Comparison of ENCODE assay signal across 12 cellular contexts in genomic region chr19:4389064-4389375, GRCh38. TPM values are rescaled to one million over a fixed set of nuclear protein-coding genes. Genes with fewer than 3 reads are reported as not detected.
A peak's percentile ranks its signal among the peaks of the same experiment; 100 is the strongest.
DNase-seq lines count a peak whose midpoint lies in the region; ATAC-seq and TF ChIP-seq lines count a peak whose summit lies in the region.
"Had no signal": no experiment of that assay in that cellular context is flagged by ENCODE, and none has a peak within 500 bp of the region (broad histone marks: within the 10 kb centered on the region; RNA-seq: fewer than 3 reads in every experiment).

No MANE protein-coding gene starts in this region.

- no peak overlapping the region for H3K9ac ChIP-seq in smooth muscle cell (ENCODE audit: low read depth)

- peaks cover 1% of the 10 kb centered on the region for H3K9me3 Mint-ChIP-seq in glutamatergic neuron (ENCODE audit: unreplicated experiment)

- peaks cover 100% of the 10 kb centered on the region for H4K20me1 ChIP-seq in smooth muscle cell (ENCODE audit: low read depth)

- H3K27ac ChIP-seq in adrenal gland (peak overlapping the region; percentile 6 to 95 (median 83)), smooth muscle cell (ENCODE audit: low read depth) (peak overlapping the region; percentile 56)

- H3K27ac Mint-ChIP-seq in glutamatergic neuron (ENCODE audit: unreplicated experiment), result no peak overlapping the region

- H3K4me1 ChIP-seq in adrenal gland (replicated peaks in 1 of 2) (peaks cover 87 to 99% of the 10 kb centered on the region in 2 donors), smooth muscle cell (ENCODE audit: low read depth) (peaks cover 68% of the 10 kb centered on the region)

- peak overlapping the region; percentile 50 for H3K4me3 Mint-ChIP-seq in glutamatergic neuron (ENCODE audit: unreplicated experiment)

- intact Hi-C loops in adrenal gland (cut with DNase I), result no loop called here

- H3K27me3 ChIP-seq in adrenal gland, result no peaks in the 10 kb centered on the region
- no peaks in the 10 kb centered on the region for H3K27me3 ChIP-seq in smooth muscle cell (ENCODE audit: low read depth)

- H3K4me2 ChIP-seq in smooth muscle cell, result peak overlapping the region; percentile 24

- WGBS in adrenal gland, 4 donors, result 18 to 72% (median 65%) methylated on average over 2 to 9 of the region's 9 CpGs
- WGBS in smooth muscle cell (ENCODE audit: low lambda C conversion rate), result 80% methylated on average over 9 of the region's 9 CpGs

- no peak for ATAC-seq in GM21825 (IDR thresholded peaks at IDR 0.05; ENCODE audit: unreplicated experiment)

- H3K36me3 Mint-ChIP-seq in glutamatergic neuron (ENCODE audit: unreplicated experiment), result no peaks in the 10 kb centered on the region

- TF ChIP-seq CTCF in adrenal gland (IDR thresholded peaks at IDR 0.05) (no peak), glutamatergic neuron (IDR thresholded peaks at IDR 0.05; ENCODE audit: partially characterized antibody, unreplicated experiment) (no peak), smooth muscle cell (IDR thresholded peaks at IDR 0.05; ENCODE audit: borderline replicate concordance, insufficient read depth, poor library complexity, severe bottlenecking) (no peak)

- peaks cover 98% of the 10 kb centered on the region for H3K79me2 ChIP-seq in smooth muscle cell (ENCODE audit: low read depth)

- no peak for TF ChIP-seq POLR2A in adrenal gland (IDR thresholded peaks at IDR 0.05)

- no peak overlapping the region for H2AFZ ChIP-seq in smooth muscle cell (ENCODE audit: low read depth)

- H3K36me3 ChIP-seq in adrenal gland (replicated peaks in 1 of 2) (peaks cover 0 to 12% of the 10 kb centered on the region in 2 donors), smooth muscle cell (ENCODE audit: low read depth) (no peaks in the 10 kb centered on the region)

- H3K27me3 Mint-ChIP-seq in glutamatergic neuron (ENCODE audit: unreplicated experiment), result peaks cover 6% of the 10 kb centered on the region

- DNase-seq in adrenal gland (peak in 2 of 7 donors; percentile 25), glutamatergic neuron (no peak), smooth muscle cell (lab: John Stamatoyannopoulos, UW; ENCODE audit: unreplicated experiment) (no peak), inferior parietal cortex (ENCODE audit: extremely low spot score) (no peak), HuH-7.5 (ENCODE audit: low spot score) (no peak)
- DNase-seq: activated CD8-positive, alpha-beta memory T cell treated with anti-CD3 and anti-CD28 coated beads for 24 hours; Calu3; NCI-H1092 treated with DMSO at 0.1 percent for 48 hours; NCI-H82; small intestine had no signal

- peaks cover 42% of the 10 kb centered on the region for H3K4me1 Mint-ChIP-seq in glutamatergic neuron (ENCODE audit: low read depth, unreplicated experiment)

- peaks cover 44% of the 10 kb centered on the region for H3F3A ChIP-seq in smooth muscle cell (ENCODE audit: low read depth)

- H3K4me3 ChIP-seq in adrenal gland, result no peak overlapping the region
- no peak overlapping the region for H3K4me3 ChIP-seq in smooth muscle cell
- H3K4me3 ChIP-seq: lung had no signal

- H3K9me3 ChIP-seq in adrenal gland (replicated peaks in 1 of 3), result no peaks in the 10 kb centered on the region
- H3K9me3 ChIP-seq in smooth muscle cell (replicated peaks; ENCODE audit: low read depth), result no peaks in the 10 kb centered on the region

RNA-seq across cellular contexts. Expression of gene SH3GL1, which starts 11.3 kb away (rescaled TPM):
- total RNA-seq in adrenal gland (100 to 1,000 TPM in 1 of 8 donors, 10 to 100 TPM in 7; 69.9 to 112 (median 87.4) TPM), glutamatergic neuron (ENCODE audit: unreplicated experiment) (56.3 TPM), smooth muscle cell (50.1 and 52.9 TPM in 2 replicates)
- polyA plus RNA-seq in adrenal gland (100 to 1,000 TPM in 1 of 3 donors, 10 to 100 TPM in 2; 20.9 to 104 (median 96.4) TPM), smooth muscle cell (120 and 132 TPM in 2 replicates)

RNA-seq across cellular contexts. Expression of gene CHAF1A, which starts 13.4 kb away (rescaled TPM):
- total RNA-seq in adrenal gland, result 10 to 100 TPM in 2 of 8 donors, 1 to 10 TPM in 6; 3.4 to 14.6 (median 8.7) TPM
- polyA plus RNA-seq in adrenal gland, result 1 to 10 TPM; 4.0 to 8.2 (median 7.3) TPM
- total RNA-seq in glutamatergic neuron (ENCODE audit: unreplicated experiment), result 20.5 TPM
- total RNA-seq in smooth muscle cell, result 3.8 and 14.7 TPM in 2 replicates
- polyA plus RNA-seq in smooth muscle cell, result 11.4 and 14.8 TPM in 2 replicates

RNA-seq across cellular contexts. Expression of gene MPND, which starts 45.7 kb away (rescaled TPM):
- total RNA-seq in adrenal gland (10 to 100 TPM in 6 of 8 donors, 1 to 10 TPM in 2; 8.6 to 37.5 (median 16.1) TPM), glutamatergic neuron (ENCODE audit: unreplicated experiment) (56.7 TPM), smooth muscle cell (2.4 and 3.9 TPM in 2 replicates)
- polyA plus RNA-seq in adrenal gland (10 to 100 TPM in 2 of 3 donors, 1 to 10 TPM in 1; 7.0 to 52.3 (median 38.5) TPM), smooth muscle cell (10.9 and 14.6 TPM in 2 replicates)

RNA-seq across cellular contexts. Expression of gene STAP2, which starts 50.4 kb away (rescaled TPM):
- total RNA-seq in adrenal gland (100 to 1,000 TPM in 1 of 8 donors, 10 to 100 TPM in 6, 1 to 10 TPM in 1; 8.5 to 106 (median 36.5) TPM), glutamatergic neuron (ENCODE audit: unreplicated experiment) (18.1 TPM), smooth muscle cell (10.7 and 13.0 TPM in 2 replicates)
- polyA plus RNA-seq in adrenal gland (10 to 100 TPM in 2 of 3 donors, 1 to 10 TPM in 1; 6.7 to 63.1 (median 39.8) TPM), smooth muscle cell (8.3 and 26.5 TPM in 2 replicates)
